ENCODE assay signal across 15 cellular contexts in genomic region chr2:201996681-201997254, GRCh38. TPM values are rescaled to one million over a fixed set of nuclear protein-coding genes. Genes with fewer than 3 reads are reported as not detected.
DNase-seq lines count a peak whose midpoint lies in the region; FAIRE-seq and TF ChIP-seq lines count a peak whose summit lies in the region.
"Had no signal": no experiment of that assay in that cellular context is flagged by ENCODE, and none has a peak within 500 bp of the region (broad histone marks: within the 10 kb centered on the region; RNA-seq: fewer than 3 reads in every experiment).

No MANE protein-coding gene starts in this region.

- POLR2A ChIA-PET in MCF 10A (lab: Yijun Ruan, JAX): interaction anchor here (0.6 kb wide), 1 partner anchor 27 kb away, joined by 3 read pairs; no protein-coding TSS in a partner anchor

- H3K27ac ChIP-seq in breast epithelium (peak overlapping the region; percentile 88 to 94), hepatocyte (peak overlapping the region; percentile 65), tibial artery (no peak overlapping the region)

- H3K4me3 ChIP-seq in breast epithelium: peak overlapping the region in 1 of 3 donors; percentile 4
- H3K4me3 ChIP-seq in hepatocyte: no peak overlapping the region
- H3K4me3 ChIP-seq in tibial artery: no peak overlapping the region

- H3K4me3 Mint-ChIP-seq in MCF 10A (ENCODE audit: unreplicated experiment): no peak overlapping the region
- H3K4me3 Mint-ChIP-seq: activated naive CD4-positive, alpha-beta T cell treated with anti-CD3 and anti-CD28 coated beads for 36 hours had no signal

- no TSS peak for BruUV-seq in MCF 10A (replicated peaks; lab: Mats Ljungman, UMichigan)

- H4K20me1 ChIP-seq in hepatocyte (ENCODE audit: insufficient read depth, poor library complexity, severe bottlenecking): no peaks in the 10 kb centered on the region

- no peaks in the 10 kb centered on the region for H3K36me3 ChIP-seq in breast epithelium
- no peaks in the 10 kb centered on the region for H3K36me3 ChIP-seq in hepatocyte (replicated peaks; ENCODE audit: insufficient read depth, low read depth)
- no peaks in the 10 kb centered on the region for H3K36me3 ChIP-seq in tibial artery

- H3K27me3 Mint-ChIP-seq in MCF 10A (ENCODE audit: insufficient read depth, unreplicated experiment): no peaks in the 10 kb centered on the region

- H2AFZ ChIP-seq in hepatocyte: peak overlapping the region; percentile 6

- no peak for FAIRE-seq in GM12891 (lab: Jason Lieb, UNC)
- FAIRE-seq: G401.6 had no signal

- H3K9me3 Mint-ChIP-seq in MCF 10A (ENCODE audit: unreplicated experiment): no peaks in the 10 kb centered on the region
- H3K9me3 Mint-ChIP-seq: activated naive CD4-positive, alpha-beta T cell treated with anti-CD3 and anti-CD28 coated beads for 36 hours had no signal

- H3K36me3 Mint-ChIP-seq in MCF 10A (ENCODE audit: insufficient read depth, unreplicated experiment): no peaks in the 10 kb centered on the region

- intact Hi-C loops in breast epithelium (cut with DNase I; ENCODE audit: low total_unique reads): no loop called here
- intact Hi-C loops in MCF 10A (cut with micrococcal nuclease): no loop called here
- intact Hi-C loops in tibial artery (cut with DNase I; ENCODE audit: low total_unique reads): no loop called here

- no peak for TF ChIP-seq CTCF in breast epithelium (IDR thresholded peaks at IDR 0.05)
- TF ChIP-seq CTCF in MCF 10A (IDR thresholded peaks at IDR 0.05; ENCODE audit: unreplicated experiment): no peak
- TF ChIP-seq CTCF in hepatocyte (IDR thresholded peaks at IDR 0.05; ENCODE audit: poor library complexity): no peak
- no peak for TF ChIP-seq CTCF in tibial artery (IDR thresholded peaks at IDR 0.05)

- no peak overlapping the region for H3K4me2 ChIP-seq in hepatocyte

- no peak for TF ChIP-seq POLR2A in breast epithelium (IDR thresholded peaks at IDR 0.05)
- TF ChIP-seq POLR2A in GM12891 (IDR thresholded peaks at IDR 0.05; ENCODE audit: low read depth, low read length): no peak

- H3K9me2 ChIP-seq in hepatocyte (replicated peaks; ENCODE audit: insufficient read depth): no peaks in the 10 kb centered on the region

- 44% methylated on average over 7 of the region's 7 CpGs for WGBS in hepatocyte (ENCODE audit: low lambda C conversion rate, missing lambda C conversion rate)

- H3K9me3 ChIP-seq in breast epithelium (no peaks in the 10 kb centered on the region), hepatocyte (ENCODE audit: low read depth) (no peaks in the 10 kb centered on the region), tibial artery (no peaks in the 10 kb centered on the region)

- no peak overlapping the region for H3K27ac Mint-ChIP-seq in MCF 10A (ENCODE audit: low read depth, unreplicated experiment)
- H3K27ac Mint-ChIP-seq: activated naive CD4-positive, alpha-beta T cell treated with anti-CD3 and anti-CD28 coated beads for 36 hours had no signal

- in situ Hi-C loops in SK-MEL-5 (cut with HindIII; ENCODE audit: low pct_unique_long_range_greater_than_20kb, low sequenced_read_pairs): no loop called here

- no peaks in the 10 kb centered on the region for H3K27me3 ChIP-seq in breast epithelium
- no peaks in the 10 kb centered on the region for H3K27me3 ChIP-seq in hepatocyte
- H3K27me3 ChIP-seq in tibial artery: no peaks in the 10 kb centered on the region

- H3K4me1 ChIP-seq in breast epithelium (no peaks in the 10 kb centered on the region), hepatocyte (ENCODE audit: insufficient read depth) (peaks cover 24% of the 10 kb centered on the region), tibial artery (no peaks in the 10 kb centered on the region)

- peaks cover 6% of the 10 kb centered on the region for H3K4me1 Mint-ChIP-seq in MCF 10A (ENCODE audit: insufficient read depth, unreplicated experiment)

- DNase-seq in breast epithelium (ENCODE audit: low spot score in 2 of 2) (no peak), MCF 10A (ENCODE audit: unreplicated experiment) (no peak), SK-MEL-5 (ENCODE audit: low read depth, low spot score) (peak; percentile 66), hepatocyte (ENCODE audit: low spot score) (no peak), NCI-H146 treated with DMSO at 0.1 percent for 48 hours (lab: John Stamatoyannopoulos, UW; ENCODE audit: unreplicated experiment) (no peak), GM12891 (ENCODE audit: insufficient read length, low spot score) (no peak), tibial artery (no peak), HK-2 (ENCODE audit: unreplicated experiment) (no peak)
- DNase-seq: ACHN; activated CD8-positive, alpha-beta memory T cell treated with anti-CD3 and anti-CD28 coated beads, Interleukin-2, amount 50 U/mL, for 48 hours; activated naive CD4-positive, alpha-beta T cell treated with anti-CD3 and anti-CD28 coated beads for 36 hours; dermis blood vessel endothelial cell; hypothalamus; T-helper 1 cell had no signal

- CTCF ChIA-PET in MCF 10A (lab: Yijun Ruan, JAX): interaction anchor here (0.6 kb wide), 1 partner anchor 147 kb away, joined by 4 read pairs; no protein-coding TSS in a partner anchor

- H3K79me2 ChIP-seq in hepatocyte: no peaks in the 10 kb centered on the region

TF ChIP-seq in GM12891, 5 proteins besides CTCF, POLR2A, EP300 and RAD21:
- no peak for TF ChIP-seq POLR2AphosphoS5 (IDR thresholded peaks at IDR 0.05; ENCODE audit: low read depth, low read length)
- TF ChIP-seq POU2F2 (IDR thresholded peaks at IDR 0.05; ENCODE audit: low read depth, low read length): no peak
- TF ChIP-seq SPI1 (IDR thresholded peaks at IDR 0.05; ENCODE audit: low read depth, low read length): no peak
- no peak for TF ChIP-seq TAF1 (IDR thresholded peaks at IDR 0.05; ENCODE audit: low read depth, low read length)
- TF ChIP-seq PAX5 (IDR thresholded peaks at IDR 0.05; ENCODE audit: insufficient read depth, low read length, severe bottlenecking): no peak

RNA-seq across cellular contexts. Expression of gene FZD7, which starts 36.9 kb away (rescaled TPM):
- 10 to 100 TPM; 12.5 to 41.4 (median 26.5) TPM for total RNA-seq in breast epithelium
- total RNA-seq in MCF 10A (2022): 1.1 and 1.8 TPM in 2 replicates
- 12.7 and 13.2 TPM in 2 replicates for total RNA-seq in SK-MEL-5 (2014; rRNA removed; shearing (Covaris generic))
- 12.8 and 17.7 TPM in 2 replicates for polyA plus RNA-seq in SK-MEL-5 (2015; cell fraction: cytosol; rRNA removed)
- polyA plus RNA-seq in SK-MEL-5 (2015; cell fraction: nucleus; rRNA removed): 5.6 and 7.5 TPM in 2 replicates
- 28.3 and 31.2 TPM in 2 replicates for total RNA-seq in hepatocyte
- polyA plus RNA-seq in hepatocyte: 13.4 and 15.4 TPM in 2 replicates
- 0.18 TPM for polyA plus RNA-seq in GM12891 (2012; ENCODE audit: low read depth, missing spikeins)

Comparison
In these comparisons a context has a peak if more than half of its experiments do, and no peak if none do; other contexts are left out.
1. H3K27ac ChIP-seq: peak in breast epithelium (2 of 2) and hepatocyte (single experiment); none in tibial artery (0 of 2).